ENCODE assay signal across 8 cellular contexts in the genomic region with DNA sequence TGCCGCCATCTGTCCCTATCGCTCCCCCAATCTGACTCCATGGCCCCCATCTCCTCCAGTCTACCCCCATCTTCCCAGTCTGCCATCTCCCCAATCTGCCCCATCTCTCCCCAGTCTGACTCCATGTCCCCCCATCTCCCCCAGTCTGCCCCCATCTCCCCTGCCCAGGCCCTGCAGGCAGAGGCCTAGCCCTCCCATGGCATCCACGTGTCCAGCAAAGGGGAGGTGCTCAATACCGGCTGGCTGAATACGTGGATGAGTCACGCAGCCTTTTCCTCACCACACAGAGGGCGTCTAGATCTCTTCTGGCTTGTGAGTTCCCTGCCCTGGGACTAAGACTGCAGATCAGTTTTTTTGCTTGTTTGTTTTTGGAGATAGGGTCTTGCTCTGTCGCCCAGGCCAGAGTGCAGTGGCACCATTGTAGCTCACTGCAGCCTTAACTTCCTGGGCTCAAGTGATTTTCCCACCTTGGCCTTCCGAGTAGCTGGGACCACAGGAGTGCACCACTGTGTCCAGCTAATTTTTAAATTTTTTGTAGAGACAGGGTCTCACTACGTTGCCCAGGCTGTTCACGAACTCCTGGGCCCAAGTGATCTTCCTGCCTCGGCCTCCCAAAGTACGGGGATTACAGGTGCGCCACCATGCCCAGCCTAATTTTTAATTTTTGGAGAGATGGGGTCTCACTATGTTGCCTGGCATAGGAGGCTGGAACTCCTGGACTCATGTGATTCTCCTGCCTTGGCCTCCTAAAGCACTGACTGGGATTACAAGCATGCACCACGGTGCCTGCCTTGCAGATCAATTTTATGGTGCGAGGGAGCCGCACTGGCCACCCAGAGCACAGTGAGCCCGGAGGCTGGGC. TPM values are rescaled to one million over a fixed set of nuclear protein-coding genes. Genes with fewer than 3 reads are reported as not detected.
DNase-seq lines count a peak whose midpoint lies in the region; ATAC-seq, FAIRE-seq and TF ChIP-seq lines count a peak whose summit lies in the region.

No MANE protein-coding gene starts in this region.

- H3K27ac ChIP-seq in colonic mucosa = peak overlapping the region; percentile 85

- TF ChIP-seq CTCF in colonic mucosa (IDR thresholded peaks at IDR 0.05) = no peak

- peak; percentile 96 for DNase-seq in A172 (ENCODE audit: low spot score)
- DNase-seq in GM18507 (ENCODE audit: extremely low spot score, insufficient read length, low read depth) = peak; percentile 45
- peak; percentile 84 for DNase-seq in NCI-H2196 (lab: John Stamatoyannopoulos, UW; ENCODE audit: unreplicated experiment)
- DNase-seq in activated CD4-positive, alpha-beta T cell treated with anti-CD3 and anti-CD28 coated beads for 24 hours (ENCODE audit: low read depth in 2 of 2) = peak; percentile 50 to 52
- peak; percentile 89 for DNase-seq in colonic mucosa
- peak; percentile 94 for DNase-seq in kidney tubule cell (ENCODE audit: low spot score)
- DNase-seq in stimulated activated CD4-positive, alpha-beta T cell treated with anti-CD3 and anti-CD28 coated beads, Interleukin-15, amount 100 ng/mL, for 24 hours = peak; percentile 83

- intact Hi-C loops in colonic mucosa (cut with DNase I) = loop anchor here (2.0 kb wide), 1 partner anchor 14 kb away; no protein-coding TSS in a partner anchor

- no peaks in the 10 kb centered on the region for H3K27me3 ChIP-seq in colonic mucosa

- peak; percentile 88 for FAIRE-seq in GM18507 (lab: Jason Lieb, UNC)

- peak overlapping the region; percentile 76 for H3K4me3 ChIP-seq in colonic mucosa

- H3K4me1 ChIP-seq in colonic mucosa = peaks cover 9% of the 10 kb centered on the region

- H3K9me3 ChIP-seq in colonic mucosa = no peaks in the 10 kb centered on the region

- no peak for ATAC-seq in HG03139 (IDR thresholded peaks at IDR 0.05; ENCODE audit: unreplicated experiment)

- no peaks in the 10 kb centered on the region for H3K36me3 ChIP-seq in colonic mucosa

- peak overlapping the region; percentile 74 to 79 for H3K9ac ChIP-seq in colonic mucosa (ENCODE audit: low read depth in 2 of 2, low read length in 2 of 2)

RNA-seq across cellular contexts. Expression of a gene that starts 15.3 kb away (rescaled TPM):
- 1.1 and 1.6 TPM in 2 replicates for total RNA-seq in A172 (2014; rRNA removed; shearing (Covaris generic))
- 1 to 10 TPM; 2.9 to 9.0 TPM for total RNA-seq in colonic mucosa

RNA-seq across cellular contexts. Expression of a gene that starts 46.0 kb away (rescaled TPM):
- total RNA-seq in A172 (2014; rRNA removed; shearing (Covaris generic)) = not detected in 2 replicates
- total RNA-seq in colonic mucosa = 1 to 10 TPM; 2.7 to 4.5 TPM

RNA-seq across cellular contexts. Expression of a gene that starts 53.7 kb away (rescaled TPM):
- total RNA-seq in A172 (2014; rRNA removed; shearing (Covaris generic)) = 5.2 and 8.8 TPM in 2 replicates
- total RNA-seq in colonic mucosa = 10 to 100 TPM; 11.6 to 16.5 TPM

RNA-seq across cellular contexts. Expression of a gene that starts 58.9 kb away (rescaled TPM):
- 7.3 and 12.1 TPM in 2 replicates for total RNA-seq in A172 (2014; rRNA removed; shearing (Covaris generic))
- 1 to 10 TPM; 5.7 to 8.2 TPM for total RNA-seq in colonic mucosa

Comparison
In these comparisons a context has a peak if more than half of its experiments do, and no peak if none do; other contexts are left out.
1. DNase-seq: peak in every context shown above with its lines; median percentile 96 in A172; 94 in kidney tubule cell; 89 in colonic mucosa; 84 in NCI-H2196; 83 in stimulated activated CD4-positive, alpha-beta T cell treated with anti-CD3 and anti-CD28 coated beads, Interleukin-15, amount 100 ng/mL, for 24 hours; 51 in activated CD4-positive, alpha-beta T cell treated with anti-CD3 and anti-CD28 coated beads for 24 hours; 45 in GM18507.